ENCODE assay signal across 20 cellular contexts in the genomic region with DNA sequence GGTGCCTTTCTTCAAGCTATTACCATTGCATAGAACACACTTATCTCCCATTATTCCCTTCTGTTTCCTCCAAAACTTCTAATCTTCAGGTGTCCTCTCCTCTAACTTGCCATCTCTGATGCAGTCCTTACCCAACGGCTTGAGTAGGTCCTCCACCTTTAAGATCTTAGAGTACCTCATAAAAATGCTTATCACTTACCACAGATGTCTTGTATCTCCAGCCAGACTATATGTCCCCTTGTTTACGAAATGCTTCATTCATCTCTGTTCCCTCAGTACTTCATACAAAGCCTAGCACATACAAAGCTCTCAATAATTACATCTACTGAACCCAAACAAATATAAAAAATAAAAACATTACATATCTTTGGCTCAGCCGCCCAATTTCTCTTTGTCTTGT. TPM values are rescaled to one million over a fixed set of nuclear protein-coding genes. Genes with fewer than 3 reads are reported as not detected.
A peak's percentile ranks its signal among the peaks of the same experiment; 100 is the strongest.
DNase-seq lines count a peak whose midpoint lies in the region; ATAC-seq, FAIRE-seq and TF ChIP-seq lines count a peak whose summit lies in the region.
"Had no signal": no experiment of that assay in that cellular context is flagged by ENCODE, and none has a peak within 500 bp of the region (broad histone marks: within the 10 kb centered on the region; RNA-seq: fewer than 3 reads in every experiment).

No MANE protein-coding gene starts in this region.

- peak; percentile 79 for ATAC-seq in K562
- ATAC-seq in GM18909 (IDR thresholded peaks at IDR 0.05; ENCODE audit: poor library complexity, unreplicated experiment), result no peak
- ATAC-seq: GM12878, GM23338, HCT116 had no signal

- no peaks in the 10 kb centered on the region for H3K36me3 ChIP-seq in K562 (ENCODE audit: control insufficient read depth, insufficient read depth, low read length)
- no peaks in the 10 kb centered on the region for H3K36me3 ChIP-seq in uterus
- no peaks in the 10 kb centered on the region for H3K36me3 ChIP-seq in adrenal gland (replicated peaks in 1 of 2)

- CTCF ChIA-PET in K562 (lab: Yijun Ruan, JAX; ENCODE audit: low intra/inter-chr PET ratio), result no interaction called here

- intact Hi-C loops in K562 (cut with micrococcal nuclease) (loop anchor here (5.0 kb wide), 1 partner anchor 38 kb away; no protein-coding TSS in a partner anchor), uterus (cut with DNase I; ENCODE audit: low total_unique reads) (no loop called here), adrenal gland (cut with DNase I) (no loop called here)

- H3K4me1 ChIP-seq in K562 (replicated peaks in 1 of 2; ENCODE audit: control insufficient read depth in 2 of 2, insufficient read depth in 2 of 2, low read length in 2 of 2), result peaks cover 0 to 4% of the 10 kb centered on the region in 2 experiments; a peak in 2 of 5 replicates
- no peaks in the 10 kb centered on the region for H3K4me1 ChIP-seq in uterus
- H3K4me1 ChIP-seq in adrenal gland (replicated peaks in 1 of 2), result no peaks in the 10 kb centered on the region

- no peak overlapping the region for H3K4me2 ChIP-seq in K562 (ENCODE audit: insufficient read depth, low read length)
- H3K4me2 ChIP-seq: GM23338 had no signal

- H3K27me3 ChIP-seq in K562 (ENCODE audit: control insufficient read depth in 2 of 2, insufficient read depth in 2 of 2, low read length in 2 of 2), result no peaks in the 10 kb centered on the region; a peak in 1 of 5 replicates
- H3K27me3 ChIP-seq in uterus, result no peaks in the 10 kb centered on the region
- no peaks in the 10 kb centered on the region for H3K27me3 ChIP-seq in adrenal gland

- POLR2A ChIA-PET in K562 (lab: Yijun Ruan, JAX), result interaction anchor here (0.9 kb wide), 1 partner anchor 16 kb away, joined by 3 read pairs; no protein-coding TSS in a partner anchor

- H3K4me3 ChIP-seq in K562 (no peak overlapping the region), uterus (no peak overlapping the region), adrenal gland (no peak overlapping the region)
- H3K4me3 ChIP-seq: GM12878, GM23338 had no signal

- TF ChIP-seq CTCF in K562 (IDR thresholded peaks at IDR 0.05 in 2 of 3, conservative IDR thresholded peaks at IDR 0.05 in 1 of 3; ENCODE audit: insufficient read depth in 2 of 3, low read depth in 1 of 3, low read length in 3 of 3) (no peak), uterus (IDR thresholded peaks at IDR 0.05) (no peak), adrenal gland (IDR thresholded peaks at IDR 0.05) (no peak)

- in situ Hi-C loops in K562 (cut with MboI), result no loop called here

- peak; percentile 46 for FAIRE-seq in K562 (lab: Jason Lieb, UNC)
- FAIRE-seq: GM12878, GM18507 had no signal

- H3K9me3 ChIP-seq in K562 (replicated peaks; ENCODE audit: control insufficient read depth, insufficient read depth, low read depth, low read length) (no peaks in the 10 kb centered on the region), uterus (no peaks in the 10 kb centered on the region), adrenal gland (replicated peaks in 1 of 3) (no peaks in the 10 kb centered on the region)

- TF ChIP-seq POLR2A in K562 (conservative IDR thresholded peaks at IDR 0.05) (no peak), uterus (IDR thresholded peaks at IDR 0.05) (no peak), adrenal gland (IDR thresholded peaks at IDR 0.05) (no peak)

- no TSS peak for BruUV-seq in K562 (replicated peaks; lab: Mats Ljungman, UMichigan)

- no peaks in the 10 kb centered on the region for H3K79me2 ChIP-seq in K562 (ENCODE audit: control insufficient read depth, insufficient read depth, low read length)

- H3K27ac ChIP-seq in K562 (ENCODE audit: extremely low read depth, low read depth, low read length) (no peak overlapping the region), uterus (no peak overlapping the region), adrenal gland (no peak overlapping the region)

- H4K20me1 ChIP-seq in K562 (replicated peaks; ENCODE audit: control insufficient read depth, insufficient read depth, low read length), result no peaks in the 10 kb centered on the region

- H3K9ac ChIP-seq in K562 (ENCODE audit: insufficient read depth in 1 of 2, low read depth in 2 of 2, low read length in 2 of 2), result no peak overlapping the region

- WGBS in K562 (ENCODE audit: insufficient coverage, low coverage, missing lambda C conversion rate), result 0% methylated on average over 3 of the region's 3 CpGs
- WGBS in adrenal gland, 4 donors, result 87 to 94% (median 94%) methylated on average over 3 of the region's 3 CpGs

- TF ChIP-seq EP300 in K562 (IDR thresholded peaks at IDR 0.05; ENCODE audit: low read length), result peak; percentile 37; the same call in 1 of the 2 replicates

- peak; percentile 22 for DNase-seq in DMS79 (lab: John Stamatoyannopoulos, UW)
- DNase-seq in DMS79 treated with DMSO at 0.1 percent for 48 hours (lab: John Stamatoyannopoulos, UW), result peak; percentile 58
- DNase-seq in OCI-M1 (lab: John Stamatoyannopoulos, UW), result peak; percentile 79
- peak; percentile 11 to 32 (median 21) for DNase-seq in K562 (ENCODE audit: extremely low read depth in 1 of 4, low spot score in 3 of 4)
- DNase-seq in NCI-H524 treated with DMSO at 0.1 percent for 48 hours (lab: John Stamatoyannopoulos, UW), result no peak
- no peak for DNase-seq in uterus
- no peak for DNase-seq in adrenal gland
- DNase-seq: C1 segment of cervical spinal cord; Calu3; CD4-positive, alpha-beta memory T cell; COR-L47; DMS53; EL; GDM1; H9 had no signal

- H2AFZ ChIP-seq in K562 (ENCODE audit: low read depth, low read length), result no peak overlapping the region
- H2AFZ ChIP-seq: GM23338 had no signal

- TF ChIP-seq RAD21 in K562 (CRISPR knock-in tag; conservative IDR thresholded peaks at IDR 0.05 in 1 of 2, IDR thresholded peaks at IDR 0.05 in 1 of 2), result no peak

- no peaks in the 10 kb centered on the region for H3K9me1 ChIP-seq in K562 (ENCODE audit: control insufficient read depth, insufficient read depth, low read length)

TF ChIP-seq in K562, 482 proteins besides CTCF, POLR2A, EP300 and RAD21 (continues in another document):
- TF ChIP-seq CTBP1 (IDR thresholded peaks at IDR 0.05; ENCODE audit: borderline replicate concordance) (peak; percentile 37; the same call in 1 of the 2 replicates), DPF2 (IDR thresholded peaks at IDR 0.05) (peak; percentile 55; the same call in 1 of the 2 replicates), MEF2D (tag; conservative IDR thresholded peaks at IDR 0.05; ENCODE audit: low read depth) (no peak), MITF (IDR thresholded peaks at IDR 0.05) (no peak), ARHGAP35 (IDR thresholded peaks at IDR 0.05; ENCODE audit: partially characterized antibody) (no peak), XRCC5 (IDR thresholded peaks at IDR 0.05; ENCODE audit: low read depth, low read length) (no peak), FOXK2 (conservative IDR thresholded peaks at IDR 0.05 in 1 of 2, IDR thresholded peaks at IDR 0.05 in 1 of 2; ENCODE audit: low read depth in 2 of 2) (peak; percentile 28 to 54; a peak in 1 of 4 replicates), TEAD2 (tag; IDR thresholded peaks at IDR 0.05) (no peak), NCOR1 (IDR thresholded peaks at IDR 0.05) (peak; percentile 42; the same call in 1 of the 2 replicates), ZNF274 (IDR thresholded peaks at IDR 0.05; ENCODE audit: borderline replicate concordance, low read depth, low read length) (no peak), U2AF1 (optimal IDR thresholded peaks at IDR 0.05; ENCODE audit: low read depth, low read length) (no peak), POLR2AphosphoS2 (IDR thresholded peaks at IDR 0.05; ENCODE audit: low read length) (no peak), SPI1 (IDR thresholded peaks at IDR 0.05; ENCODE audit: borderline replicate concordance, low read depth, low read length) (no peak)
- TF ChIP-seq, protein P1, sequence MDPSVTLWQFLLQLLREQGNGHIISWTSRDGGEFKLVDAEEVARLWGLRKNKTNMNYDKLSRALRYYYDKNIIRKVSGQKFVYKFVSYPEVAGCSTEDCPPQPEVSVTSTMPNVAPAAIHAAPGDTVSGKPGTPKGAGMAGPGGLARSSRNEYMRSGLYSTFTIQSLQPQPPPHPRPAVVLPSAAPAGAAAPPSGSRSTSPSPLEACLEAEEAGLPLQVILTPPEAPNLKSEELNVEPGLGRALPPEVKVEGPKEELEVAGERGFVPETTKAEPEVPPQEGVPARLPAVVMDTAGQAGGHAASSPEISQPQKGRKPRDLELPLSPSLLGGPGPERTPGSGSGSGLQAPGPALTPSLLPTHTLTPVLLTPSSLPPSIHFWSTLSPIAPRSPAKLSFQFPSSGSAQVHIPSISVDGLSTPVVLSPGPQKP (CRISPR knock-in tag; IDR thresholded peaks at IDR 0.05), result no peak

RNA-seq across cellular contexts. Expression of gene PAK1, which starts 49.3 kb away (rescaled TPM):
- total RNA-seq in K562 (2011; cell fraction: chromatin; rRNA removed; ENCODE audit: low replicate concordance), result 2.6 and 7.2 TPM in 2 replicates
- total RNA-seq in K562 (2011; cell fraction: nucleolus; rRNA removed), result 1.6 and 2.2 TPM in 2 replicates
- 2.2 and 5.6 TPM in 2 replicates for total RNA-seq in K562 (2011; cell fraction: nucleoplasm; rRNA removed)
- 2.0 and 2.9 TPM in 2 replicates for total RNA-seq in K562 (2014; rRNA removed)
- total RNA-seq in K562 (2014; rRNA removed; fragmentation: Illumina TruSeq; extraction: Trizol), result 1.1 and 1.9 TPM in 2 replicates
- total RNA-seq in K562 (2015; rRNA removed; fragmentation: Illumina TruSeq; extraction: Trizol), result 2.1 and 2.4 TPM in 2 replicates
- 1.9 TPM in 2 replicates for total RNA-seq in K562 (2021)
- 10.3 and 11.7 TPM in 2 replicates for polyA plus RNA-seq in K562 (2011; rRNA removed)
- polyA plus RNA-seq in K562 (2011; cell fraction: cytosol; rRNA removed), result 5.2 and 9.3 TPM in 2 replicates
- 11.0 and 13.4 TPM in 2 replicates for polyA plus RNA-seq in K562 (2011; cell fraction: nucleus; rRNA removed)
- 2.2 and 2.4 TPM in 2 replicates for polyA plus RNA-seq in K562 (2012)
- 1.7 TPM in 2 replicates for polyA plus RNA-seq in K562 (2014; fragmentation: Illumina TruSeq; extraction: Trizol)
- under 1 TPM; 0.52 to 0.80 TPM for polyA plus RNA-seq in K562 (2014; fragmentation: Nextera tagmentation; extraction: Ambion mirVana)
- 1.9 and 2.2 TPM in 2 replicates for polyA plus RNA-seq in K562 (2014; rRNA removed)
- 18.2 and 19.3 TPM in 2 replicates for polyA minus RNA-seq in K562 (2011; rRNA and poly(A)+ RNA removed)
- polyA minus RNA-seq in K562 (2011; cell fraction: cytosol; rRNA and poly(A)+ RNA removed), result 7.9 and 9.7 TPM in 2 replicates
- polyA minus RNA-seq in K562 (2011; cell fraction: nucleus; rRNA and poly(A)+ RNA removed), result 3.6 and 13.0 TPM in 2 replicates
- 10 to 100 TPM; 17.4 to 55.2 (median 35.7) TPM for total RNA-seq in uterus
- 10 to 100 TPM; 17.2 to 31.5 (median 24.1) TPM for total RNA-seq in adrenal gland
- polyA plus RNA-seq in adrenal gland, result 10 to 100 TPM; 12.4 to 21.7 (median 14.1) TPM

Comparison
In these comparisons a context has a peak if more than half of its experiments do, and no peak if none do; other contexts are left out.
1. DNase-seq: peak in DMS79 (single experiment), DMS79 treated with DMSO at 0.1 percent for 48 hours (single experiment), OCI-M1 (single experiment) and K562 (4 of 4); none in NCI-H524 treated with DMSO at 0.1 percent for 48 hours (single experiment), uterus (0 of 2) and adrenal gland (0 of 7).